ENCODE assay signal across 9 cellular contexts in the genomic region with DNA sequence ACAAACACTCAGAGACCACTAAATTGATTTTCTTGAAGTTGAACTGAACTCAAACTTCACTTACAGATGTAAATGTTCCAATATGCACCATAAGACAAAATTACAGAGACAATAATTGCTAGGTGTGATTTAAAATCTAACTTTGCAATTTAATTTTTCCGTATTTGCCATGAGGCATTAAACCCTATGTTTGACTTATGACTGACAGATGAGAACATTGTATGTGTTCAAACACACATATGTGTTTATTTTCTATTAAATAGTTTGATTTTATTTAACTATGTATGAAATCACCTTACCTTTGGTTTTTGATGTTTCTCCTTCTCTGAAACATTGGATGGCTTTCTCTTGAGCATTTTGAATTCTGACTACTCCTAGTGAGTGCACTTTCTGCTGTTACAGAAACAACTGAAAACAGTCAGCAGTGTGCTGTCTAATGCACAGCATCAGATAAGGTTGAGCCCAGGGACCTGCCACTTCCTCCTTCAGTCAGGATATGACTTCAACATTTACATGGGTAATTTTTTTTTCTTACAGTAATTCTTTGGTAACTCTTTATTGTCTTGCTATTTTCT. TPM values are rescaled to one million over a fixed set of nuclear protein-coding genes. Genes with fewer than 3 reads are reported as not detected.
DNase-seq lines count a peak whose midpoint lies in the region; ATAC-seq and TF ChIP-seq lines count a peak whose summit lies in the region.
"Had no signal": no experiment of that assay in that cellular context is flagged by ENCODE, and none has a peak within 500 bp of the region (broad histone marks: within the 10 kb centered on the region; RNA-seq: fewer than 3 reads in every experiment).

A gene (minus strand): TSS at position 410 of the 575 bp plus-strand sequence. CDS start 54 bp downstream, at position 356.

- peaks cover 51% of the 10 kb centered on the region for H3K4me1 Mint-ChIP-seq in T-helper 2 cell treated with Interferon-gamma antibody and Interleukin-4, amounts not matched to agents 5 μg/mL and 100 μg/mL, for 36 hours (ENCODE audit: low read depth)

- TF ChIP-seq EP300 in sigmoid colon (IDR thresholded peaks at IDR 0.05): peak in 1 of 4 donors; percentile 5
- no peak for TF ChIP-seq EP300 in ovary (IDR thresholded peaks at IDR 0.05)

- intact Hi-C loops in sigmoid colon (cut with DNase I) (no loop called here), ovary (cut with DNase I) (no loop called here)

- H3K9me3 Mint-ChIP-seq in T-helper 2 cell treated with Interferon-gamma antibody and Interleukin-4, amounts not matched to agents 5 μg/mL and 100 μg/mL, for 36 hours: peaks cover 5% of the 10 kb centered on the region

- peak within 1 kb of the TSS; percentile 95 for H3K4me3 Mint-ChIP-seq in T-helper 2 cell treated with Interferon-gamma antibody and Interleukin-4, amounts not matched to agents 5 μg/mL and 100 μg/mL, for 36 hours

- peak; percentile 79 for ATAC-seq in HG03108 (IDR thresholded peaks at IDR 0.05; ENCODE audit: unreplicated experiment)

- TF ChIP-seq POLR2A in GM19193 (IDR thresholded peaks at IDR 0.05; ENCODE audit: extremely low read depth, insufficient read depth, insufficient read length): peak; percentile 48
- peak; percentile 35 to 61 for TF ChIP-seq POLR2A in sigmoid colon (IDR thresholded peaks at IDR 0.05)
- no peak for TF ChIP-seq POLR2A in ovary (IDR thresholded peaks at IDR 0.05)

- peak; percentile 77 for DNase-seq in T-helper 2 cell treated with Interferon-gamma antibody and Interleukin-4, amounts not matched to agents 5 μg/mL and 100 μg/mL, for 36 hours (ENCODE audit: low spot score)
- peak; percentile 45 for DNase-seq in choroid plexus epithelial cell (ENCODE audit: low read depth)
- peak; percentile 69 for DNase-seq in sigmoid colon
- DNase-seq in ovary: no peak
- no peak for DNase-seq in islet precursor cell
- DNase-seq in DMS153 treated with DMSO at 0.1 percent for 48 hours (lab: John Stamatoyannopoulos, UW; ENCODE audit: unreplicated experiment): no peak

- no peaks in the 10 kb centered on the region for H3K27me3 ChIP-seq in sigmoid colon
- H3K27me3 ChIP-seq in ovary: no peaks in the 10 kb centered on the region

- H3K36me3 ChIP-seq in sigmoid colon (no peaks in the 10 kb centered on the region), ovary (no peaks in the 10 kb centered on the region)

- 31 to 66% methylated on average over 1 of the region's 1 CpG for WGBS in sigmoid colon, 2 donors
- 88 to 89% (median 89%) methylated on average over 1 of the region's 1 CpG for WGBS in ovary, 3 donors

- H3K9me3 ChIP-seq in sigmoid colon: no peaks in the 10 kb centered on the region
- no peaks in the 10 kb centered on the region for H3K9me3 ChIP-seq in ovary

- H3K27ac ChIP-seq in sigmoid colon (peak within 1 kb of the TSS in 2 of 4 donors; percentile 20 to 26), ovary (no peak within 1 kb of the TSS)

- peaks cover 36% of the 10 kb centered on the region for H3K36me3 Mint-ChIP-seq in T-helper 2 cell treated with Interferon-gamma antibody and Interleukin-4, amounts not matched to agents 5 μg/mL and 100 μg/mL, for 36 hours (ENCODE audit: low read depth)

- no peak within 1 kb of the TSS for H3K4me3 ChIP-seq in choroid plexus epithelial cell (ENCODE audit: low read depth, low read length)
- H3K4me3 ChIP-seq in sigmoid colon: peak within 1 kb of the TSS in 2 of 4 donors; percentile 15 to 22
- no peak within 1 kb of the TSS for H3K4me3 ChIP-seq in ovary

- H3K27ac Mint-ChIP-seq in T-helper 2 cell treated with Interferon-gamma antibody and Interleukin-4, amounts not matched to agents 5 μg/mL and 100 μg/mL, for 36 hours: peak within 1 kb of the TSS; percentile 90

- H3K27me3 Mint-ChIP-seq in T-helper 2 cell treated with Interferon-gamma antibody and Interleukin-4, amounts not matched to agents 5 μg/mL and 100 μg/mL, for 36 hours (ENCODE audit: low read depth): no peaks in the 10 kb centered on the region

- TF ChIP-seq CTCF in choroid plexus epithelial cell (conservative IDR thresholded peaks at IDR 0.05; ENCODE audit: low read depth, low read length) (no peak), sigmoid colon (IDR thresholded peaks at IDR 0.05) (no peak), ovary (IDR thresholded peaks at IDR 0.05) (no peak)

- no peaks in the 10 kb centered on the region for H3K4me1 ChIP-seq in sigmoid colon
- no peaks in the 10 kb centered on the region for H3K4me1 ChIP-seq in ovary (ENCODE audit: insufficient read depth)

RNA-seq across cellular contexts. Expression of the gene that starts here (rescaled TPM):
- total RNA-seq in sigmoid colon (1 to 10 TPM; 4.4 to 7.5 (median 4.7) TPM), ovary (1 to 10 TPM; 1.4 to 8.0 (median 2.0) TPM)
- polyA plus RNA-seq in sigmoid colon (10 to 100 TPM in 2 of 3 donors, 1 to 10 TPM in 1; 7.8 to 16.4 (median 11.8) TPM), ovary (1 to 10 TPM; 1.3 to 4.3 TPM)
- total RNA-seq: renal cortical epithelial cell had no signal

Comparison
In these comparisons a context has a peak if more than half of its experiments do, and no peak if none do; other contexts are left out.
1. DNase-seq: peak in T-helper 2 cell treated with Interferon-gamma antibody and Interleukin-4, amounts not matched to agents 5 μg/mL and 100 μg/mL, for 36 hours (single experiment), choroid plexus epithelial cell (single experiment) and sigmoid colon (single experiment); none in ovary (0 of 5), islet precursor cell (single experiment) and DMS153 treated with DMSO at 0.1 percent for 48 hours (single experiment).